8 cellular contexts compared by ENCODE assay signal in genomic region chr17:20852541-20853370, GRCh38.
A peak's percentile ranks its signal among the peaks of the same experiment; 100 is the strongest.
DNase-seq lines count a peak whose midpoint lies in the region; ATAC-seq, FAIRE-seq and TF ChIP-seq lines count a peak whose summit lies in the region.

No MANE protein-coding gene starts in this region.

- peak overlapping the region; percentile 75 for H3K27ac Mint-ChIP-seq in glutamatergic neuron (ENCODE audit: unreplicated experiment)

- H3K9me3 Mint-ChIP-seq in glutamatergic neuron (ENCODE audit: unreplicated experiment), result peaks cover 2% of the 10 kb centered on the region

- 0 out of 2 replicates have a peak, but pooled peaks cover 5% of the 10 kb centered on the region for H3K4me1 ChIP-seq in BLaER1
- peaks cover 8% of the 10 kb centered on the region for H3K4me1 ChIP-seq in psoas muscle

- H3K9ac ChIP-seq in BLaER1, result no peak overlapping the region

- no peak for TF ChIP-seq EP300 in Ishikawa (IDR thresholded peaks at IDR 0.05; ENCODE audit: borderline replicate concordance)

- H3K27ac ChIP-seq in BLaER1 (no peak overlapping the region), VCaP (peak overlapping the region; percentile 20; the same call in 1 of the 2 replicates), psoas muscle (no peak overlapping the region)

- 3 to 5% (median 5%) methylated on average over 32 of the region's 32 CpGs for WGBS in psoas muscle, 3 donors

- H3K36me3 ChIP-seq in BLaER1 (no peaks in the 10 kb centered on the region), psoas muscle (ENCODE audit: insufficient read depth in 1 of 2, low read depth in 1 of 2) (no peaks in the 10 kb centered on the region)

- no peaks in the 10 kb centered on the region; the same call in 1 of the 2 replicates for H3K27me3 ChIP-seq in BLaER1
- H3K27me3 ChIP-seq in psoas muscle (ENCODE audit: insufficient read depth in 3 of 3, low read length in 2 of 3), result peaks cover 0 to 31% (median 2%) of the 10 kb centered on the region in 3 donors

- no peak for FAIRE-seq in GM19239 (lab: Jason Lieb, UNC)

- no peaks in the 10 kb centered on the region for H3K9me3 ChIP-seq in BLaER1
- no peaks in the 10 kb centered on the region for H3K9me3 ChIP-seq in psoas muscle

- peak overlapping the region; percentile 94 for H3K4me3 Mint-ChIP-seq in glutamatergic neuron (ENCODE audit: unreplicated experiment)

- no peaks in the 10 kb centered on the region for H3K36me3 Mint-ChIP-seq in glutamatergic neuron (ENCODE audit: unreplicated experiment)

- H3K27me3 Mint-ChIP-seq in glutamatergic neuron (ENCODE audit: unreplicated experiment), result peaks cover 4% of the 10 kb centered on the region

- intact Hi-C loops in psoas muscle (cut with DNase I), result loop anchor here in 1 of 2 donors (10.0 kb wide), 1 partner anchor 628 kb away; no protein-coding TSS in a partner anchor

- no peak for TF ChIP-seq RAD21 in Ishikawa (IDR thresholded peaks at IDR 0.05; ENCODE audit: low read depth)

- TF ChIP-seq CTCF in VCaP (conservative IDR thresholded peaks at IDR 0.05), result peak; percentile 15; the same call in 1 of the 2 replicates
- no peak for TF ChIP-seq CTCF in glutamatergic neuron (IDR thresholded peaks at IDR 0.05; ENCODE audit: partially characterized antibody, unreplicated experiment)
- TF ChIP-seq CTCF in psoas muscle (IDR thresholded peaks at IDR 0.05), result no peak

- no peaks in the 10 kb centered on the region for H4K20me1 ChIP-seq in BLaER1

- H3K4me1 Mint-ChIP-seq in glutamatergic neuron (ENCODE audit: low read depth, unreplicated experiment), result peaks cover 12% of the 10 kb centered on the region

- H3K4me3 ChIP-seq in BLaER1 (peak overlapping the region; percentile 45), psoas muscle (peak overlapping the region; percentile 57)

- DNase-seq in glutamatergic neuron (peak; percentile 57), psoas muscle (peak in 1 of 2 donors; percentile 41), GM19239 (ENCODE audit: insufficient read length, low spot score) (no peak)

- ATAC-seq in psoas muscle (peak in 2 of 4 donors; percentile 35 to 84), GM18520 (IDR thresholded peaks at IDR 0.05; ENCODE audit: unreplicated experiment) (no peak), GM18907 (IDR thresholded peaks at IDR 0.05; ENCODE audit: unreplicated experiment) (no peak)

- peak overlapping the region; percentile 62 for H3K4me2 ChIP-seq in BLaER1

TF ChIP-seq in Ishikawa, 13 proteins besides CTCF, POLR2A, EP300 and RAD21:
- TF ChIP-seq, protein P1, sequence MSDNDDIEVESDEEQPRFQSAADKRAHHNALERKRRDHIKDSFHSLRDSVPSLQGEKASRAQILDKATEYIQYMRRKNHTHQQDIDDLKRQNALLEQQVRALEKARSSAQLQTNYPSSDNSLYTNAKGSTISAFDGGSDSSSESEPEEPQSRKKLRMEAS (IDR thresholded peaks at IDR 0.05), result 0 out of 2 replicates have a peak, but pooled peaks have one; percentile 12
- no peak for TF ChIP-seq FOXM1 (IDR thresholded peaks at IDR 0.05; ENCODE audit: borderline replicate concordance, low read depth)
- TF ChIP-seq CREB1 (IDR thresholded peaks at IDR 0.05; ENCODE audit: low read depth), result no peak
- TF ChIP-seq NFIC (IDR thresholded peaks at IDR 0.05), result no peak
- no peak for TF ChIP-seq USF1 (IDR thresholded peaks at IDR 0.05)
- no peak for TF ChIP-seq TCF12 (IDR thresholded peaks at IDR 0.05; ENCODE audit: low read depth)
